ENCODE assay signal across 8 cellular contexts in the genomic region with DNA sequence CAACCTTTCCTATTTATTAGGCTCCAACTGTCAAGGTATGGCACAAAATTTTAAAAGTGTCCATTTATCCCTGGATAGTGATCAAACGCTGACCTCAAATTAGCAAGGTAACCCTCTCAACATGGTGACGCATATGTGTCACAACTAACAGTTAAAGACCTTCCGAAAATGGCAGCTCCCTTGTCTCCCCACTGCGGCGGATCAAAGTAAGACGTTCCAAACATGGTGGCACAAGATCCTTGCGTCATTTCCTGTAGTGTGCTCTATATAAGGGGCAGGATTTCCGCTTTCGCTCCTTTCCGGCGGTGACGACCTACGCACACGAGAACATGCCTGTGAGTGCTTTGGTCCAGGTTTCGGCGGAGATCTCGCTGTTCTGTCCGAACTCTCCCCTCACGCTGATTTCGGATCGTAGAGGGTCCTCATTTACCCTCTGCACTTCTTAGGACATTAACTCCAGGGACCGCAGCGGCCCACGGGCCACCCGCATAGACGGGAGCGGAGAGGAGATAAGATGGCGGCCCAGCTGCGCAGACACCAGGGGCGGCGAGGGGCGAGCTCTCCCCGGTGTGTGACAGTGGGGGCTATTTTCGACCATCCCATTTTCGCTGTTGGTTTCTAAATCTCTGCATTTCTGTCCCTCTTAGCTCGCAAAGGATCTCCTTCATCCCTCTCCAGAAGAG. TPM values are rescaled to one million over a fixed set of nuclear protein-coding genes. Genes with fewer than 3 reads are reported as not detected.
DNase-seq lines count a peak whose midpoint lies in the region; ATAC-seq, FAIRE-seq and TF ChIP-seq lines count a peak whose summit lies in the region.

A gene (plus strand): TSS at position 295 of the 683 bp plus-strand sequence. CDS start 35 bp downstream, at position 330.

- DNase-seq in DMS153 treated with DMSO at 0.1 percent for 48 hours (lab: John Stamatoyannopoulos, UW; ENCODE audit: unreplicated experiment): peak; percentile 100
- DNase-seq in RCC 7860 (ENCODE audit: low spot score): peak; percentile 96
- peak; percentile 90 to 92 for DNase-seq in activated T-cell treated with anti-CD3 and anti-CD28 coated beads, Interleukin-2, amount 50 U/mL, for 72 hours
- DNase-seq in esophagus muscularis mucosa (ENCODE audit: extremely low spot score): peak; percentile 98
- peak; percentile 64 to 87 for DNase-seq in stimulated activated CD8-positive, alpha-beta memory T cell treated with anti-CD3 and anti-CD28 coated beads, Interleukin-7, amount 100 ng/mL, for 48 hours (ENCODE audit: extremely low read depth in 1 of 2, low read depth in 1 of 2)

- peak within 1 kb of the TSS; percentile 99 for H3K27ac Mint-ChIP-seq in activated T-cell treated with anti-CD3 and anti-CD28 coated beads, Interleukin-2, amount 50 U/mL, for 72 hours

- H3K9me3 ChIP-seq in KOPT-K1 (ENCODE audit: insufficient read depth, low read length, poor library complexity, severe bottlenecking) (no peaks in the 10 kb centered on the region), esophagus muscularis mucosa (no peaks in the 10 kb centered on the region), muscle layer of duodenum (ENCODE audit: control insufficient read depth in 1 of 2, low read length in 2 of 2) (no peaks in the 10 kb centered on the region)

- no peak for TF ChIP-seq CTCF in esophagus muscularis mucosa (IDR thresholded peaks at IDR 0.05)

- WGBS in esophagus muscularis mucosa: 1% methylated on average over 25 of the region's 36 CpGs

- H3K4me3 Mint-ChIP-seq in activated T-cell treated with anti-CD3 and anti-CD28 coated beads, Interleukin-2, amount 50 U/mL, for 72 hours: peak within 1 kb of the TSS; percentile 90 to 100

- H3K4me1 ChIP-seq in esophagus muscularis mucosa (peaks cover 35 to 58% (median 56%) of the 10 kb centered on the region in 4 donors), muscle layer of duodenum (ENCODE audit: control insufficient read depth in 1 of 2, insufficient read depth in 2 of 2, low read length in 2 of 2) (peaks cover 16 to 38% of the 10 kb centered on the region in 2 donors)

- H3K27me3 ChIP-seq in esophagus muscularis mucosa (no peaks in the 10 kb centered on the region), muscle layer of duodenum (ENCODE audit: low read depth, low read length) (no peaks in the 10 kb centered on the region)

- FAIRE-seq in RCC 7860 (lab: Jason Lieb, UNC): peak; percentile 82

- intact Hi-C loops in esophagus muscularis mucosa (cut with DNase I): loop anchor here (5.0 kb wide), 1 partner anchor 192 kb away; no protein-coding TSS in a partner anchor

- peak; percentile 99 for TF ChIP-seq POLR2A in esophagus muscularis mucosa (IDR thresholded peaks at IDR 0.05; ENCODE audit: low read depth)

- H3K36me3 Mint-ChIP-seq in activated T-cell treated with anti-CD3 and anti-CD28 coated beads, Interleukin-2, amount 50 U/mL, for 72 hours (ENCODE audit: insufficient read depth in 2 of 2): peaks cover 26 to 46% of the 10 kb centered on the region in 2 donors

- H3K9me3 Mint-ChIP-seq in activated T-cell treated with anti-CD3 and anti-CD28 coated beads, Interleukin-2, amount 50 U/mL, for 72 hours: peaks cover 0 to 1% of the 10 kb centered on the region in 2 donors

- no peak for TF ChIP-seq EP300 in esophagus muscularis mucosa (IDR thresholded peaks at IDR 0.05)

- H3K4me3 ChIP-seq in esophagus muscularis mucosa (peak within 1 kb of the TSS; percentile 85 to 94 (median 87)), muscle layer of duodenum (ENCODE audit: low read depth in 1 of 2, low read length in 2 of 2) (peak within 1 kb of the TSS; percentile 94 to 96)

- H3K36me3 ChIP-seq in KOPT-K1 (ENCODE audit: insufficient read depth, low read length) (peaks cover 47% of the 10 kb centered on the region), esophagus muscularis mucosa (peaks cover 24 to 44% (median 39%) of the 10 kb centered on the region in 4 donors), muscle layer of duodenum (ENCODE audit: control insufficient read depth in 1 of 2, insufficient read depth in 2 of 2, low read length in 2 of 2) (peaks cover 20 to 29% of the 10 kb centered on the region in 2 donors)

- peak; percentile 66 for ATAC-seq in GM21723 (IDR thresholded peaks at IDR 0.05; ENCODE audit: unreplicated experiment)
- ATAC-seq in activated T-cell treated with anti-CD3 and anti-CD28 coated beads, Interleukin-2, amount 50 U/mL, for 72 hours (replicated peaks in 1 of 2): peak; percentile 83 to 85

- peaks cover 63% of the 10 kb centered on the region for H3K4me1 Mint-ChIP-seq in activated T-cell treated with anti-CD3 and anti-CD28 coated beads, Interleukin-2, amount 50 U/mL, for 72 hours (ENCODE audit: low read depth)

- H3K27ac ChIP-seq in KOPT-K1 (ENCODE audit: low read depth, low read length, poor library complexity, severe bottlenecking) (peak within 1 kb of the TSS; percentile 93), esophagus muscularis mucosa (replicated peaks in 1 of 4) (peak within 1 kb of the TSS; percentile 91 to 97 (median 95)), muscle layer of duodenum (ENCODE audit: low read length) (peak within 1 kb of the TSS; percentile 97)

- no peaks in the 10 kb centered on the region for H3K27me3 Mint-ChIP-seq in activated T-cell treated with anti-CD3 and anti-CD28 coated beads, Interleukin-2, amount 50 U/mL, for 72 hours (ENCODE audit: low read depth)

RNA-seq across cellular contexts. Expression of the gene that starts here (rescaled TPM):
- 1,000 to 10,000 TPM; 1,821 to 1,822 TPM for total RNA-seq in activated T-cell treated with anti-CD3 and anti-CD28 coated beads, Interleukin-2, amount 50 U/mL, for 72 hours
- 1,000 to 10,000 TPM; 1,242 to 3,317 (median 2,693) TPM for total RNA-seq in esophagus muscularis mucosa

Comparison
In these comparisons a context has a peak if more than half of its experiments do, and no peak if none do; other contexts are left out.
1. Peak in every context shown above with its lines: DNase-seq, ATAC-seq, H3K4me3 ChIP-seq and H3K27ac ChIP-seq.